In the genomic region with DNA sequence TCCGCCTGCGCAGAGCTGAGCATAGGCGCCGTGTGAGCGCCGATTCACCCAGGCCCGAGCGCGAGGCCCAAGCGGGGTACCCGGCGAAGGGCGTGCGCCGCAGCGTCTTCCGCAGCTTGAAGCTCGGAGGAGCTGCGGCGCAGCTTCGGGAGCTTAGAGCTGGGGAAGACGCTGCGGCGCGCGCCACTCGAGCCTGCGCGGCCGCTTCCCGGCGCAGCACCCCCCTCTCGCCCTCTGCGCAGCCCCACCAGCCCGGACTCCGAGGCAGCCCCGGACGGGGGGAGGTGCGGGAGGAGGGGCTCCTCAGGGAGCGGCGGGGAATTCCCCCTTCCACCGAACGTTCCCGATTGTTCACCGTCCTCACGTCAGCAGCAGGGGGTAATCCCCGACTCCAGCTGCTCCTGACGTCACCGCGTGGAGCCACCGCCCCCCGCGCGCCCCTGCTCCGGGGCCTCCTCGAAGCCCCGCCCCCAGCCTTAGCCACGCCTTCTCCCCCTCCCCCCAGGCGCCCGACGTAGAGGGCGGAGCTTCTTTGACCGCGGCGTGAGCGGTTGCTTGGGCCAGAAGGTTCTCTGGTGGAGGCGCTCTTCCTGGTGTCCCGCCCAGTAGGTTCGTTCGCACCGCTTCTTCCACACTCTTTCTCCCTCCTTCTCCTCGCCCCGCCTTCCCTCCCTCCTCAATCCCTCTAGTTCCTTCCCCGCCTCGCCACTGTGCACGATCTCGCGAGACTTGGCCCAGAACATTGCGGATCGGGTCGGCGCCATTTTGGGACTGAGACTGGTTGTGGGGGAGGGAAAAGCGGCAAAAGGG, we compare ENCODE assay signal across 8 cellular contexts. TPM values are rescaled to one million over a fixed set of nuclear protein-coding genes. Genes with fewer than 3 reads are reported as not detected.
A peak's percentile ranks its signal among the peaks of the same experiment; 100 is the strongest.
DNase-seq lines count a peak whose midpoint lies in the region; TF ChIP-seq lines count a peak whose summit lies in the region.

A gene with protein sequence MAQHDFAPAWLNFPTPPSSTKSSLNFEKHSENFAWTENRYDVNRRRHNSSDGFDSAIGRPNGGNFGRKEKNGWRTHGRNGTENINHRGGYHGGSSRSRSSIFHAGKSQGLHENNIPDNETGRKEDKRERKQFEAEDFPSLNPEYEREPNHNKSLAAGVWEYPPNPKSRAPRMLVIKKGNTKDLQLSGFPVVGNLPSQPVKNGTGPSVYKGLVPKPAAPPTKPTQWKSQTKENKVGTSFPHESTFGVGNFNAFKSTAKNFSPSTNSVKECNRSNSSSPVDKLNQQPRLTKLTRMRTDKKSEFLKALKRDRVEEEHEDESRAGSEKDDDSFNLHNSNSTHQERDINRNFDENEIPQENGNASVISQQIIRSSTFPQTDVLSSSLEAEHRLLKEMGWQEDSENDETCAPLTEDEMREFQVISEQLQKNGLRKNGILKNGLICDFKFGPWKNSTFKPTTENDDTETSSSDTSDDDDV (plus strand): TSS at position 742 of the 810 bp plus-strand sequence. CDS start 40,072 bp downstream, outside the sequence.

- H3K27ac ChIP-seq in neuronal stem cell (replicated peaks; ENCODE audit: low read length): peak within 1 kb of the TSS; percentile 100

- peaks cover 2 to 30% of the 10 kb centered on the region in 2 donors for H3K36me3 ChIP-seq in neuronal stem cell (replicated peaks in 1 of 2; ENCODE audit: control insufficient read depth in 2 of 2, insufficient read depth in 2 of 2, low read length in 2 of 2)

- in situ Hi-C loops in SK-MEL-5 (cut with HindIII; ENCODE audit: low pct_unique_long_range_greater_than_20kb, low sequenced_read_pairs): no loop called here

- no peak for TF ChIP-seq CTCF in subcutaneous adipose tissue (IDR thresholded peaks at IDR 0.05; ENCODE audit: low read depth)

- DNase-seq in GF-D8 (lab: John Stamatoyannopoulos, UW) (peak; percentile 90), HEK293T (ENCODE audit: extremely low spot score) (peak; percentile 91), MV-4-11 (lab: John Stamatoyannopoulos, UW) (peak; percentile 99), SK-MEL-5 (ENCODE audit: low read depth, low spot score) (peak; percentile 99), foreskin melanocyte (peak; percentile 99), neuronal stem cell (ENCODE audit: low spot score) (peak; percentile 99)
- peak; percentile 98 for DNase-seq in activated naive CD4-positive, alpha-beta T cell treated with Interleukin-2 at 50 U/mL for 16 hours

- H3K4me3 ChIP-seq in neuronal stem cell (ENCODE audit: low read length in 2 of 2): peak within 1 kb of the TSS; percentile 98 to 99

- peak within 1 kb of the TSS; percentile 100 for H3K18ac ChIP-seq in neuronal stem cell (ENCODE audit: low read length)

- H2BK5ac ChIP-seq in neuronal stem cell (ENCODE audit: low read length): peak within 1 kb of the TSS; percentile 100

- peak within 1 kb of the TSS; percentile 99 for H3K4ac ChIP-seq in neuronal stem cell (ENCODE audit: low read length)

- H3K14ac ChIP-seq in neuronal stem cell (ENCODE audit: low read length): peak within 1 kb of the TSS; percentile 100

- H2AK5ac ChIP-seq in neuronal stem cell (ENCODE audit: low read depth, low read length): peak within 1 kb of the TSS; percentile 100

- no peaks in the 10 kb centered on the region for H3K27me3 ChIP-seq in neuronal stem cell (ENCODE audit: control insufficient read depth in 3 of 3, insufficient read depth in 3 of 3, low read depth in 1 of 3, low read length in 3 of 3)

- H3K79me1 ChIP-seq in neuronal stem cell (ENCODE audit: low read depth, low read length): no peaks in the 10 kb centered on the region

- peak within 1 kb of the TSS; percentile 100 for H3K9ac ChIP-seq in neuronal stem cell (ENCODE audit: low read depth, low read length, poor library complexity)

- no CpG with 5 or more reads among the region's 83 CpGs for WGBS in neuronal stem cell (ENCODE audit: extremely low coverage in 2 of 2, insufficient read length in 2 of 2, insufficient replicate concordance in 1 of 2), 2 donors

- H2BK120ac ChIP-seq in neuronal stem cell (ENCODE audit: low read depth, low read length): peak within 1 kb of the TSS; percentile 96

- peak within 1 kb of the TSS; percentile 99 for H2AFZ ChIP-seq in neuronal stem cell (ENCODE audit: low read length)

- H4K91ac ChIP-seq in neuronal stem cell (ENCODE audit: low read depth, low read length, poor library complexity): peak within 1 kb of the TSS; percentile 100

- peaks cover 1 to 4% of the 10 kb centered on the region in 2 donors for H3K4me1 ChIP-seq in neuronal stem cell (ENCODE audit: control insufficient read depth in 2 of 2, insufficient read depth in 1 of 2, low read depth in 1 of 2, low read length in 2 of 2)

- peak within 1 kb of the TSS; percentile 98 for H2BK12ac ChIP-seq in neuronal stem cell (ENCODE audit: low read length)

- peak within 1 kb of the TSS; percentile 67 for H2BK15ac ChIP-seq in neuronal stem cell (ENCODE audit: low read length)

- peak within 1 kb of the TSS; percentile 98 for H3K23ac ChIP-seq in neuronal stem cell (ENCODE audit: low read depth, low read length, poor library complexity)

- POLR2A ChIA-PET in HEK293T (lab: Yijun Ruan, JAX): interaction anchor here (0.6 to 1.4 kb wide), 4 partner anchors 15 to 1219 kb away, joined by 3 to 8 read pairs (median 3); partner anchors contain the start of gene SETD9

- CTCF ChIA-PET in HEK293T (lab: Yijun Ruan, JAX): no interaction called here

- peak within 1 kb of the TSS; percentile 65 for H4K8ac ChIP-seq in neuronal stem cell (ENCODE audit: low read depth, low read length)

- H3K9me3 ChIP-seq in neuronal stem cell (replicated peaks in 1 of 2; ENCODE audit: control insufficient read depth in 2 of 2, insufficient read depth in 1 of 2, low read depth in 1 of 2, low read length in 2 of 2): no peaks in the 10 kb centered on the region

- peak within 1 kb of the TSS; percentile 76 for H3K4me2 ChIP-seq in neuronal stem cell (ENCODE audit: insufficient read depth, low read length, poor library complexity, severe bottlenecking)

TF ChIP-seq in HEK293T, 16 proteins besides CTCF, POLR2A, EP300 and RAD21:
- no peak for TF ChIP-seq BHLHE40 (IDR thresholded peaks at IDR 0.05; ENCODE audit: borderline replicate concordance)
- 0 out of 2 replicates have a peak, but pooled peaks have one; percentile 72 for TF ChIP-seq L3MBTL2 (conservative IDR thresholded peaks at IDR 0.05)
- peak; percentile 71; the same call in 1 of the 2 replicates for TF ChIP-seq SP1 (IDR thresholded peaks at IDR 0.05)
- no peak for TF ChIP-seq FOXK2 (IDR thresholded peaks at IDR 0.05)
- no peak for TF ChIP-seq SUZ12 (IDR thresholded peaks at IDR 0.05)

RNA-seq across cellular contexts. Expression of the gene that starts here (rescaled TPM):
- total RNA-seq in SK-MEL-5 (2014; rRNA removed; shearing (Covaris generic)): 65.2 and 69.9 TPM in 2 replicates
- polyA plus RNA-seq in SK-MEL-5 (2015; cell fraction: cytosol; rRNA removed): 30.9 and 37.9 TPM in 2 replicates
- 58.8 and 89.1 TPM in 2 replicates for polyA plus RNA-seq in SK-MEL-5 (2015; cell fraction: nucleus; rRNA removed)
- polyA plus RNA-seq in neuronal stem cell (2013, experiment 1 of 2): 127 TPM
- polyA plus RNA-seq in neuronal stem cell (2013, experiment 2 of 2): 124 TPM
- total RNA-seq in subcutaneous adipose tissue: 10 to 100 TPM; 63.2 to 92.1 (median 72.7) TPM

Comparison
In these comparisons a context has a peak if more than half of its experiments do, and no peak if none do; other contexts are left out.
1. Peak in every context shown above with its lines: DNase-seq, H3K4me3 ChIP-seq and H3K27ac ChIP-seq.